In genomic region chr1:3453203-3453761, GRCh38 we compare ENCODE assay signal across 8 cellular contexts. TPM values are rescaled to one million over a fixed set of nuclear protein-coding genes. Genes with fewer than 3 reads are reported as not detected.
DNase-seq lines count a peak whose midpoint lies in the region; ATAC-seq and TF ChIP-seq lines count a peak whose summit lies in the region.

No MANE protein-coding gene starts in this region.

- peak; percentile 56 to 61 for DNase-seq in NCI-H1930 (lab: John Stamatoyannopoulos, UW)
- DNase-seq in activated CD4-positive, alpha-beta T cell treated with anti-CD3 and anti-CD28 coated beads for 48 hours: peak; percentile 83
- DNase-seq in chondrocyte (ENCODE audit: low spot score): peak; percentile 92
- DNase-seq in left lobe of liver (ENCODE audit: low spot score): peak; percentile 79
- peak; percentile 61 to 69 for DNase-seq in stimulated activated CD4-positive, alpha-beta T cell treated with anti-CD3 and anti-CD28 coated beads, Interleukin-4, amount 100 ng/mL, for 4 hours

- H3K4me1 Mint-ChIP-seq in chondrocyte (ENCODE audit: low read depth): peaks cover 14% of the 10 kb centered on the region

- H3K27ac Mint-ChIP-seq in chondrocyte (ENCODE audit: unreplicated experiment): no peak overlapping the region

- no peak overlapping the region for H3K4me3 Mint-ChIP-seq in chondrocyte (ENCODE audit: unreplicated experiment)

- H3K27ac ChIP-seq in 22Rv1: peak overlapping the region; percentile 87

- H3K9me3 Mint-ChIP-seq in chondrocyte (ENCODE audit: low read depth): peaks cover under 1% of the 10 kb centered on the region

- H3K27me3 Mint-ChIP-seq in chondrocyte (ENCODE audit: low read depth): peaks cover 16% of the 10 kb centered on the region

- H3K36me3 Mint-ChIP-seq in chondrocyte (ENCODE audit: low read depth): no peaks in the 10 kb centered on the region

- peak; percentile 91 for TF ChIP-seq CTCF in 22Rv1 (IDR thresholded peaks at IDR 0.05)
- peak; percentile 92 for TF ChIP-seq CTCF in GM12873 (IDR thresholded peaks at IDR 0.05; ENCODE audit: insufficient read depth, low read depth, low read length, missing control alignments)
- peak; percentile 92 for TF ChIP-seq CTCF in chondrocyte (IDR thresholded peaks at IDR 0.05)

- ATAC-seq in left lobe of liver (peak; percentile 84), HG03432 (IDR thresholded peaks at IDR 0.05; ENCODE audit: unreplicated experiment) (no peak)

RNA-seq across cellular contexts. Expression of gene ARHGEF16, which starts 1.2 kb away (rescaled TPM):
- total RNA-seq in chondrocyte: 1.1 to 4.1 TPM (median 2.0 TPM) in 3 replicates
- 8.1 TPM for total RNA-seq in left lobe of liver
